In genomic region chr2:164881524-164881923, GRCh38 we compare ENCODE assay signal across 28 cellular contexts. TPM values are rescaled to one million over a fixed set of nuclear protein-coding genes. Genes with fewer than 3 reads are reported as not detected.
"Had no signal": no experiment of that assay in that cellular context is flagged by ENCODE, and none has a peak within 500 bp of the region (broad histone marks: within the 10 kb centered on the region; RNA-seq: fewer than 3 reads in every experiment).

No MANE protein-coding gene starts in this region.

- H3K4me2 ChIP-seq: KMS-11 had no signal

- H3K27me3 ChIP-seq: adrenal gland, MG63 had no signal

- DNase-seq: activated B cell treated with CpG ODN at 0.5 μM for 24 hours; activated CD4-positive, alpha-beta memory T cell treated with anti-CD3 and anti-CD28 coated beads, Interleukin-2, amount 10 ng/mL, durations not matched to agents 7 days and 5 days; activated CD4-positive, alpha-beta T cell treated with anti-CD3 and anti-CD28 coated beads for 36 hours; activated CD4-positive, alpha-beta T cell treated with anti-CD3 and anti-CD28 coated beads, Interleukin-2, amount 50 U/mL, for 1 hour; activated naive CD4-positive, alpha-beta T cell treated with anti-CD3 and anti-CD28 coated beads, Interleukin-2, amount 50 U/mL, for 16 hours; activated naive CD8-positive, alpha-beta T cell treated with anti-CD3 and anti-CD28 coated beads, Interleukin-2, amount 10 ng/mL, durations not matched to agents 7 days and 5 days; activated T-cell treated with anti-CD3 and anti-CD28 coated beads, Interleukin-2, amount 50 U/mL, for 72 hours; adrenal gland; anterior cingulate cortex; central memory CD4-positive, alpha-beta T cell; MV-4-11; NCI-H1092 treated with DMSO at 0.1 percent for 48 hours; NCI-H1417 treated with DMSO at 0.1 percent for 48 hours; NCI-H1694; NCI-H2029; NCI-H2107; NCI-H2171 treated with DMSO at 0.1 percent for 48 hours; NCI-H226; NCI-H526 treated with DMSO at 0.1 percent for 48 hours; NCI-H82; SIG-M5; T-cell; T-helper 2 cell; T1000 had no signal

- H3K4me3 ChIP-seq: adrenal gland, MG63, SK-N-MC had no signal

- H3K36me3 ChIP-seq: adrenal gland, MG63 had no signal

- H3K27ac Mint-ChIP-seq: activated CD4-positive, alpha-beta memory T cell treated with anti-CD3 and anti-CD28 coated beads, Interleukin-2, amount 10 ng/mL, durations not matched to agents 7 days and 5 days; activated CD4-positive, alpha-beta T cell treated with anti-CD3 and anti-CD28 coated beads for 36 hours; activated naive CD8-positive, alpha-beta T cell treated with anti-CD3 and anti-CD28 coated beads, Interleukin-2, amount 10 ng/mL, durations not matched to agents 7 days and 5 days; activated T-cell treated with anti-CD3 and anti-CD28 coated beads, Interleukin-2, amount 50 U/mL, for 72 hours; T-cell had no signal

- H3K27me3 Mint-ChIP-seq: activated B cell treated with CpG ODN at 0.5 μM for 24 hours; activated CD4-positive, alpha-beta memory T cell treated with anti-CD3 and anti-CD28 coated beads, Interleukin-2, amount 10 ng/mL, durations not matched to agents 7 days and 5 days; T-cell had no signal

- H3K9me3 ChIP-seq: adrenal gland, MG63 had no signal

- H3K9me3 Mint-ChIP-seq: activated B cell treated with CpG ODN at 0.5 μM for 24 hours; activated CD4-positive, alpha-beta memory T cell treated with anti-CD3 and anti-CD28 coated beads, Interleukin-2, amount 10 ng/mL, durations not matched to agents 7 days and 5 days; activated naive CD8-positive, alpha-beta T cell treated with anti-CD3 and anti-CD28 coated beads, Interleukin-2, amount 10 ng/mL, durations not matched to agents 7 days and 5 days; T-cell had no signal

- H3K27ac ChIP-seq: adrenal gland, KMS-11, SK-N-MC had no signal

- H3K36me3 Mint-ChIP-seq: activated naive CD8-positive, alpha-beta T cell treated with anti-CD3 and anti-CD28 coated beads, Interleukin-2, amount 10 ng/mL, durations not matched to agents 7 days and 5 days; T-cell had no signal

- H3K4me3 Mint-ChIP-seq: activated B cell treated with CpG ODN at 0.5 μM for 24 hours; activated CD4-positive, alpha-beta memory T cell treated with anti-CD3 and anti-CD28 coated beads, Interleukin-2, amount 10 ng/mL, durations not matched to agents 7 days and 5 days; activated CD4-positive, alpha-beta T cell treated with anti-CD3 and anti-CD28 coated beads for 36 hours; activated naive CD8-positive, alpha-beta T cell treated with anti-CD3 and anti-CD28 coated beads, Interleukin-2, amount 10 ng/mL, durations not matched to agents 7 days and 5 days; activated T-cell treated with anti-CD3 and anti-CD28 coated beads, Interleukin-2, amount 50 U/mL, for 72 hours; T-cell had no signal

- H3K4me1 Mint-ChIP-seq: activated CD4-positive, alpha-beta memory T cell treated with anti-CD3 and anti-CD28 coated beads, Interleukin-2, amount 10 ng/mL, durations not matched to agents 7 days and 5 days; activated CD4-positive, alpha-beta T cell treated with anti-CD3 and anti-CD28 coated beads for 36 hours; activated naive CD8-positive, alpha-beta T cell treated with anti-CD3 and anti-CD28 coated beads, Interleukin-2, amount 10 ng/mL, durations not matched to agents 7 days and 5 days; T-cell had no signal

- ATAC-seq: activated CD4-positive, alpha-beta T cell treated with anti-CD3 and anti-CD28 coated beads for 36 hours; activated T-cell treated with anti-CD3 and anti-CD28 coated beads, Interleukin-2, amount 50 U/mL, for 72 hours; T-cell had no signal

RNA-seq across cellular contexts. Expression of gene COBLL1, which starts 39.9 kb away (rescaled TPM):
- total RNA-seq: activated CD4-positive, alpha-beta memory T cell treated with anti-CD3 and anti-CD28 coated beads, Interleukin-2, amount 10 ng/mL, durations not matched to agents 7 days and 5 days; activated CD4-positive, alpha-beta T cell treated with anti-CD3 and anti-CD28 coated beads for 36 hours; activated CD8-positive, alpha-beta memory T cell treated with anti-CD3 and anti-CD28 coated beads for 36 hours had no signal
